Comparison of ENCODE assay signal across 8 cellular contexts in the genomic region with DNA sequence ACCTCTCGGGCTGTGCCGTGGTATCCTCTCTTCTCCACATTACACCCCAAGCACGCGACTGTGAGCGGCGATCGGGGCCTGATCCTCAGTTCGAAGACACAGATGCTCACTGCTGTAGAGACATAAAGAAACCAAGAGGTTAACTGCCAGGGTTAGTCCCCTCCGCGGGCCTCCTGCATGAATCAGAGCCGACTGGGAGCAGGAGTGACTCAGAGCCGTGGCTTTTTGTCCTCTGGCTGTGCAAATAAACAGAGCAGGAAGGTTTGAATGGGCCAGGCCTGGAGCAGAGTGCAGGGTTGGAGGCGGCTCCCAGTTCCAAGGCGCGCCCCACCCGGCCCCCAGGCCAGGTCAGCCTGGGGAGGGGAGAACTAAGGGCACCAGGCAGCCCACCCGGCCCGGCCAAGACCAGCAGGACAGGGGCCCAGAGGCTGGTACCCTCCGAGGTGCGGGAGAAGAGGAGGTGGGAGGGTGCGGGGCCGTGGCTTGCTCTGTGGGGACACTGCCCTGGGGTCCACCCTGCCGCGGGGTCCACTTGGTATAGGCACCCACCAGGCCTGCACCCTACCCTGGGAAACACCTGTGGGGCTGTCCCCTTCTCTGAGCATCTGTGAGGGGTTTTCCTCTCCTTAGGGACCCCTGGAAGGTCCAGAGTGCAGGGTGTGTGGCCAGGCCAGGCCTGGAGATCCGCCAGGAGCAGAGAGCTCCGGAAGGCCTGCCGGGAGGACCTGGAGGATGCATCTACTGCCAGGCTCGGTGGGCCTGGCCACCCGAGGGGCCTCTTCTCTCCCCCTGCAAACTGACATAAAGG. TPM values are rescaled to one million over a fixed set of nuclear protein-coding genes. Genes with fewer than 3 reads are reported as not detected.
DNase-seq lines count a peak whose midpoint lies in the region; ATAC-seq and TF ChIP-seq lines count a peak whose summit lies in the region.

No MANE protein-coding gene starts in this region.

- peak; percentile 92 for DNase-seq in DMS153 (lab: John Stamatoyannopoulos, UW)
- peak; percentile 78 for DNase-seq in NB4 (ENCODE audit: low read depth)
- peak; percentile 79 to 96 for DNase-seq in ascending aorta (ENCODE audit: low spot score in 2 of 2)
- peak; percentile 86 for DNase-seq in iPS-NIHi11 (ENCODE audit: low spot score)
- peak; percentile 91 for DNase-seq in smooth muscle cell of the brain vasculature (ENCODE audit: low read depth, low spot score)
- DNase-seq in NCI-H82 treated with DMSO at 0.1 percent for 48 hours (lab: John Stamatoyannopoulos, UW; ENCODE audit: unreplicated experiment), result no peak

- H3K9me3 ChIP-seq in ascending aorta, result no peaks in the 10 kb centered on the region

- H3K4me3 ChIP-seq in NB4 (ENCODE audit: low read depth, low read length) (no peak overlapping the region), ascending aorta (peak overlapping the region; percentile 15 to 48)

- intact Hi-C loops in ascending aorta (cut with DNase I), result loop anchor here (1.0 to 10.0 kb wide), 3 partner anchors 17 to 430 kb away; no protein-coding TSS in a partner anchor

- no peak for TF ChIP-seq CTCF in NB4 (IDR thresholded peaks at IDR 0.05; ENCODE audit: low read depth, low read length)
- no peak for TF ChIP-seq CTCF in ascending aorta (IDR thresholded peaks at IDR 0.05)

- ATAC-seq in HG03565 (IDR thresholded peaks at IDR 0.05; ENCODE audit: unreplicated experiment) (no peak), HG02798 (IDR thresholded peaks at IDR 0.05; ENCODE audit: poor library complexity, unreplicated experiment) (no peak)

- no peak for TF ChIP-seq POLR2A in NB4 (IDR thresholded peaks at IDR 0.05; ENCODE audit: extremely low read depth, insufficient read length)

- H3K4me1 ChIP-seq in ascending aorta, result peaks cover 26 to 53% of the 10 kb centered on the region in 2 donors

- peak overlapping the region; percentile 86 to 92 for H3K27ac ChIP-seq in ascending aorta

- no peaks in the 10 kb centered on the region for H3K27me3 ChIP-seq in ascending aorta

- H3K36me3 ChIP-seq in ascending aorta, result no peaks in the 10 kb centered on the region

RNA-seq across cellular contexts. Expression of gene TWIST2, which starts 16.5 kb away (rescaled TPM):
- 108 TPM for total RNA-seq in ascending aorta
